Comparison of ENCODE assay signal across 26 cellular contexts in genomic region chr4:187724526-187724925, GRCh38.
"Had no signal": no experiment of that assay in that cellular context is flagged by ENCODE, and none has a peak within 500 bp of the region (broad histone marks: within the 10 kb centered on the region; RNA-seq: fewer than 3 reads in every experiment).

No MANE protein-coding gene starts in this region.

- H3K4me3 ChIP-seq: colonic mucosa, esophagus squamous epithelium, gastroesophageal sphincter, heart left ventricle, hepatocyte, lower lobe of right lung had no signal

- H3K79me2 ChIP-seq: hepatocyte had no signal

- H3K4me1 ChIP-seq: colonic mucosa, esophagus squamous epithelium, gastroesophageal sphincter, heart left ventricle, lower lobe of right lung had no signal

- H3K36me3 ChIP-seq: colonic mucosa, esophagus squamous epithelium, gastroesophageal sphincter, heart left ventricle, lower lobe of right lung had no signal

- DNase-seq: colonic mucosa; cortex of kidney; effector CD8-positive, alpha-beta T cell; effector memory CD8-positive, alpha-beta T cell; endodermal cell; erythroblast; esophagus squamous epithelium; foreskin fibroblast; heart left ventricle; hypothalamus; immature natural killer cell; islet precursor cell; kidney; kidney glomerular epithelial cell; left colon; left ventricle myocardium superior; lower lobe of right lung; mammary epithelial cell; mesendoderm; midbrain; naive thymus-derived CD4-positive, alpha-beta T cell had no signal

- ATAC-seq: effector memory CD8-positive, alpha-beta T cell; esophagus mucosa; gastroesophageal sphincter; heart left ventricle; left colon; left lobe of liver; left ventricle myocardium superior; lower lobe of right lung; naive thymus-derived CD4-positive, alpha-beta T cell had no signal

- H3K27ac ChIP-seq: colonic mucosa, epithelial cell of prostate, esophagus squamous epithelium, gastroesophageal sphincter, heart left ventricle, hepatocyte, lower lobe of right lung had no signal

- H3K9me3 ChIP-seq: colonic mucosa, esophagus squamous epithelium, gastroesophageal sphincter, lower lobe of right lung had no signal

- H3K27me3 ChIP-seq: colonic mucosa, esophagus squamous epithelium, gastroesophageal sphincter, heart left ventricle, hepatocyte had no signal

- H2AFZ ChIP-seq: hepatocyte had no signal

- H3K4me2 ChIP-seq: hepatocyte had no signal
